In the genomic region with DNA sequence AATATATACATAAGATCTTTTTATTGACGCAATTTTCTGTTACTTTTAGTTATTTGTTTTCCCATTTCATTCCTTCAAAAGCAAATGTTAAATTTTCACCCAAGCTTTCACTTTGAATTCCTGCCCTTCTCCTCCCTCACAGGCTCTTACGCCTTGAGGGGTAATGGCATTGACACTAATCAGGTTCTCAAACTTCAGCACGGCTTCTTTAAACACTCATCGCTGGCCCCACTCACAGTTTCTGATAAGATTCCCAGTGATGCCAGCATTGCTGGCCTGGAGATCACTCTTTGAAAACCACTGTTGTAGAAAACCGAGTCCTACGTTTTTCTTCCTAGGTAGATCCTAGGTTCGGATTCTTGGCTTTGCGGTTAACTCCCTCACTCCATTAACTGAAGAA, we compare ENCODE assay signal across 27 cellular contexts.
"Had no signal": no experiment of that assay in that cellular context is flagged by ENCODE, and none has a peak within 500 bp of the region (broad histone marks: within the 10 kb centered on the region; RNA-seq: fewer than 3 reads in every experiment).

No MANE protein-coding gene starts in this region.

- H3K9me3 ChIP-seq: stomach, suprapubic skin, testis, thoracic aorta, thyroid gland, tibial artery, tibial nerve, transverse colon, upper lobe of left lung, upper lobe of right lung, uterus, vagina had no signal

- H3K36me3 ChIP-seq: stomach, suprapubic skin, thoracic aorta, thyroid gland, tibial artery, tibial nerve, transverse colon, upper lobe of left lung, upper lobe of right lung, uterus, vagina had no signal

- H3K9me3 Mint-ChIP-seq: stimulated activated memory B cell treated with anti-CD40 and anti-IgM and Interleukin-4, amounts not matched to agents 10 μg/mL and 1 μg/mL and 100 μg/mL, for 72 hours; stimulated activated naive B cell treated with anti-CD40 and anti-IgM and Interleukin-4, amounts not matched to agents 10 μg/mL and 1 μg/mL and 100 μg/mL, for 72 hours; stimulated activated naive CD8-positive, alpha-beta T cell treated with anti-CD3 and anti-CD28 coated beads, Interleukin-15, amount 100 ng/mL, for 72 hours; stimulated activated naive CD8-positive, alpha-beta T cell treated with anti-CD3 and anti-CD28 coated beads, Interleukin-15, Interleukin-2, amounts not matched to agents 100 ng/mL and 50 ng/mL, for 24 hours had no signal

- H3K27ac ChIP-seq: stomach, suprapubic skin, testis, thoracic aorta, thyroid gland, tibial artery, tibial nerve, transverse colon, upper lobe of left lung, upper lobe of right lung, uterus, vagina had no signal

- H3K27ac Mint-ChIP-seq: stimulated activated effector memory CD8-positive, alpha-beta T cell treated with anti-CD3 and anti-CD28 coated beads, Interleukin-12 subunit alpha, Interleukin-12 subunit beta, amount 100 ng/mL, for 72 hours; stimulated activated memory B cell treated with anti-CD40 and anti-IgM and Interleukin-4, amounts not matched to agents 10 μg/mL and 1 μg/mL and 100 μg/mL, for 72 hours; stimulated activated naive B cell treated with anti-CD40 and anti-IgM and Interleukin-4, amounts not matched to agents 10 μg/mL and 1 μg/mL and 100 μg/mL, for 72 hours; stimulated activated naive CD8-positive, alpha-beta T cell treated with anti-CD3 and anti-CD28 coated beads, Interleukin-15, amount 100 ng/mL, for 72 hours; stimulated activated naive CD8-positive, alpha-beta T cell treated with anti-CD3 and anti-CD28 coated beads, Interleukin-15, Interleukin-2, amounts not matched to agents 100 ng/mL and 50 ng/mL, for 24 hours; type B pancreatic cell had no signal

- DNase-seq: stimulated activated CD4-positive, alpha-beta T cell treated with anti-CD3 and anti-CD28 coated beads, Interleukin-2, amount 100 ng/mL, for 24 hours; stimulated activated CD4-positive, alpha-beta T cell treated with anti-CD3 and anti-CD28 coated beads, Interleukin-2, amount 100 ng/mL, for 48 hours; stimulated activated CD4-positive, alpha-beta T cell treated with anti-CD3 and anti-CD28 coated beads, Interleukin-4, amount 100 ng/mL, for 1 hour; stimulated activated CD4-positive, alpha-beta T cell treated with anti-CD3 and anti-CD28 coated beads, Interleukin-4, amount 100 ng/mL, for 24 hours; stimulated activated CD4-positive, alpha-beta T cell treated with anti-CD3 and anti-CD28 coated beads, Interleukin-4, amount 100 ng/mL, for 4 hours; stimulated activated CD8-positive, alpha-beta memory T cell treated with anti-CD3 and anti-CD28 coated beads, Interleukin-4, amount 100 ng/mL, for 48 hours; stimulated activated naive B cell treated with anti-CD40 and anti-IgM and Interleukin-4, amounts not matched to agents 10 μg/mL and 1 μg/mL and 100 μg/mL, for 72 hours; stimulated activated naive CD4-positive, alpha-beta T cell; stimulated activated naive CD4-positive, alpha-beta T cell treated with Interleukin-2 at 50 U/mL for 16 hours; stimulated activated naive CD8-positive, alpha-beta T cell treated with anti-CD3 and anti-CD28 coated beads, Interleukin-15, amount 100 ng/mL, for 72 hours; stomach; substantia nigra; testis; thyroid gland; tibial artery; transverse colon; upper lobe of left lung; upper lobe of right lung; uterus had no signal

- H3K4me1 ChIP-seq: stomach, suprapubic skin, testis, thyroid gland, tibial artery, tibial nerve, transverse colon, upper lobe of left lung, upper lobe of right lung, uterus, vagina had no signal

- H3K27me3 ChIP-seq: stomach, suprapubic skin, testis, thyroid gland, tibial artery, tibial nerve, transverse colon, upper lobe of left lung, upper lobe of right lung, uterus, vagina had no signal

- H3K27me3 Mint-ChIP-seq: stimulated activated memory B cell treated with anti-CD40 and anti-IgM and Interleukin-4, amounts not matched to agents 10 μg/mL and 1 μg/mL and 100 μg/mL, for 72 hours; stimulated activated naive CD8-positive, alpha-beta T cell treated with anti-CD3 and anti-CD28 coated beads, Interleukin-15, amount 100 ng/mL, for 72 hours had no signal

- H3K4me1 Mint-ChIP-seq: stimulated activated effector memory CD8-positive, alpha-beta T cell treated with anti-CD3 and anti-CD28 coated beads, Interleukin-12 subunit alpha, Interleukin-12 subunit beta, amount 100 ng/mL, for 72 hours; stimulated activated memory B cell treated with anti-CD40 and anti-IgM and Interleukin-4, amounts not matched to agents 10 μg/mL and 1 μg/mL and 100 μg/mL, for 72 hours; stimulated activated naive B cell treated with anti-CD40 and anti-IgM and Interleukin-4, amounts not matched to agents 10 μg/mL and 1 μg/mL and 100 μg/mL, for 72 hours; stimulated activated naive CD8-positive, alpha-beta T cell treated with anti-CD3 and anti-CD28 coated beads, Interleukin-15, amount 100 ng/mL, for 72 hours had no signal

- ATAC-seq: stimulated activated effector memory CD8-positive, alpha-beta T cell treated with anti-CD3 and anti-CD28 coated beads, Interleukin-12 subunit alpha, Interleukin-12 subunit beta, amount 100 ng/mL, for 72 hours; stimulated activated memory B cell treated with anti-CD40 and anti-IgM and Interleukin-4, amounts not matched to agents 10 μg/mL and 1 μg/mL and 100 μg/mL, for 72 hours; stimulated activated naive B cell treated with anti-CD40 and anti-IgM and Interleukin-4, amounts not matched to agents 10 μg/mL and 1 μg/mL and 100 μg/mL, for 72 hours; stimulated activated naive CD8-positive, alpha-beta T cell treated with anti-CD3 and anti-CD28 coated beads, Interleukin-15, amount 100 ng/mL, for 72 hours; upper lobe of right lung had no signal

- H3K36me3 Mint-ChIP-seq: stimulated activated effector memory CD8-positive, alpha-beta T cell treated with anti-CD3 and anti-CD28 coated beads, Interleukin-12 subunit alpha, Interleukin-12 subunit beta, amount 100 ng/mL, for 72 hours; stimulated activated memory B cell treated with anti-CD40 and anti-IgM and Interleukin-4, amounts not matched to agents 10 μg/mL and 1 μg/mL and 100 μg/mL, for 72 hours; stimulated activated naive B cell treated with anti-CD40 and anti-IgM and Interleukin-4, amounts not matched to agents 10 μg/mL and 1 μg/mL and 100 μg/mL, for 72 hours; type B pancreatic cell had no signal

- H3K4me3 Mint-ChIP-seq: stimulated activated effector memory CD8-positive, alpha-beta T cell treated with anti-CD3 and anti-CD28 coated beads, Interleukin-12 subunit alpha, Interleukin-12 subunit beta, amount 100 ng/mL, for 72 hours; stimulated activated memory B cell treated with anti-CD40 and anti-IgM and Interleukin-4, amounts not matched to agents 10 μg/mL and 1 μg/mL and 100 μg/mL, for 72 hours; stimulated activated naive B cell treated with anti-CD40 and anti-IgM and Interleukin-4, amounts not matched to agents 10 μg/mL and 1 μg/mL and 100 μg/mL, for 72 hours; stimulated activated naive CD8-positive, alpha-beta T cell treated with anti-CD3 and anti-CD28 coated beads, Interleukin-15, amount 100 ng/mL, for 72 hours; stimulated activated naive CD8-positive, alpha-beta T cell treated with anti-CD3 and anti-CD28 coated beads, Interleukin-15, Interleukin-2, amounts not matched to agents 100 ng/mL and 50 ng/mL, for 24 hours; type B pancreatic cell had no signal

- H3K4me3 ChIP-seq: stomach, suprapubic skin, testis, thoracic aorta, thyroid gland, tibial artery, tibial nerve, transverse colon, upper lobe of left lung, upper lobe of right lung, uterus, vagina had no signal
